26 cellular contexts compared by ENCODE assay signal in genomic region chr22:44373234-44373633, GRCh38.
DNase-seq lines count a peak whose midpoint lies in the region; ATAC-seq and TF ChIP-seq lines count a peak whose summit lies in the region.
"Had no signal": no experiment of that assay in that cellular context is flagged by ENCODE, and none has a peak within 500 bp of the region (broad histone marks: within the 10 kb centered on the region; RNA-seq: fewer than 3 reads in every experiment).

No MANE protein-coding gene starts in this region.

- H3K4me1 ChIP-seq in neuronal stem cell (ENCODE audit: control insufficient read depth in 2 of 2, insufficient read depth in 1 of 2, low read depth in 1 of 2, low read length in 2 of 2) = no peaks in the 10 kb centered on the region
- H3K4me1 ChIP-seq in aorta (ENCODE audit: control insufficient read depth in 1 of 2, insufficient read depth in 2 of 2, low read length in 2 of 2) = no peaks in the 10 kb centered on the region
- H3K4me1 ChIP-seq: A549; BLaER1 treated with 17β-estradiol and CSF1 and Interleukin-3, amounts not matched to agents 10 nM and 100 nM had no signal

- H4K91ac ChIP-seq in neuronal stem cell (ENCODE audit: low read depth, low read length, poor library complexity) = no peak overlapping the region

- H2AK5ac ChIP-seq in neuronal stem cell (ENCODE audit: low read depth, low read length) = no peak overlapping the region

- H2AFZ ChIP-seq in neuronal stem cell (ENCODE audit: low read length) = no peak overlapping the region
- H2AFZ ChIP-seq: GM23338 had no signal

- no CpG with 5 or more reads among the region's 3 CpGs for WGBS in neuronal stem cell (ENCODE audit: extremely low coverage in 2 of 2, insufficient read length in 2 of 2, insufficient replicate concordance in 1 of 2), 2 donors
- WGBS in aorta, 2 donors = 76 to 85% methylated on average over 3 of the region's 3 CpGs

- ATAC-seq in left ventricle myocardium superior (no peak), Right ventricle myocardium inferior (no peak), aorta (ENCODE audit: low FRiP score) (no peak)
- ATAC-seq: A549, GM23338, K562 had no signal

- H3K36me3 ChIP-seq in neuronal stem cell (replicated peaks in 1 of 2; ENCODE audit: control insufficient read depth in 2 of 2, insufficient read depth in 2 of 2, low read length in 2 of 2) (no peaks in the 10 kb centered on the region), aorta (ENCODE audit: control insufficient read depth in 1 of 2, insufficient read depth in 2 of 2, low read length in 1 of 2) (no peaks in the 10 kb centered on the region)
- H3K36me3 ChIP-seq: BLaER1 treated with 17β-estradiol and CSF1 and Interleukin-3, amounts not matched to agents 10 nM and 100 nM had no signal

- TF ChIP-seq CTCF in coronary artery (IDR thresholded peaks at IDR 0.05) = no peak

- H3K18ac ChIP-seq in neuronal stem cell (ENCODE audit: low read length) = no peak overlapping the region

- H3K9ac ChIP-seq in neuronal stem cell (ENCODE audit: low read depth, low read length, poor library complexity) = peak overlapping the region; percentile 51
- H3K9ac ChIP-seq: BLaER1 treated with 17β-estradiol and CSF1 and Interleukin-3, amounts not matched to agents 10 nM and 100 nM had no signal

- H3K4me2 ChIP-seq in neuronal stem cell (ENCODE audit: insufficient read depth, low read length, poor library complexity, severe bottlenecking) = no peak overlapping the region
- H3K4me2 ChIP-seq: A549; BLaER1 treated with 17β-estradiol and CSF1 and Interleukin-3, amounts not matched to agents 10 nM and 100 nM; GM23338 had no signal

- no peak overlapping the region for H3K23ac ChIP-seq in neuronal stem cell (ENCODE audit: low read depth, low read length, poor library complexity)

- no peak overlapping the region for H3K14ac ChIP-seq in neuronal stem cell (ENCODE audit: low read length)

- H3K27me3 ChIP-seq in neuronal stem cell (ENCODE audit: control insufficient read depth in 3 of 3, insufficient read depth in 3 of 3, low read depth in 1 of 3, low read length in 3 of 3) (no peaks in the 10 kb centered on the region), aorta (ENCODE audit: control insufficient read depth in 1 of 2, insufficient read depth in 2 of 2, low read length in 1 of 2) (no peaks in the 10 kb centered on the region)
- H3K27me3 ChIP-seq: BLaER1 treated with 17β-estradiol and CSF1 and Interleukin-3, amounts not matched to agents 10 nM and 100 nM had no signal

- intact Hi-C loops in left ventricle myocardium superior (cut with micrococcal nuclease) = no loop called here
- intact Hi-C loops in Right ventricle myocardium inferior (cut with DNase I) = no loop called here
- intact Hi-C loops in aorta (cut with DNase I) = no loop called here

- peaks cover under 1 to 4% of the 10 kb centered on the region in 2 donors for H3K9me3 ChIP-seq in neuronal stem cell (replicated peaks in 1 of 2; ENCODE audit: control insufficient read depth in 2 of 2, insufficient read depth in 1 of 2, low read depth in 1 of 2, low read length in 2 of 2)
- peaks cover 4% of the 10 kb centered on the region for H3K9me3 ChIP-seq in aorta (ENCODE audit: control insufficient read depth, low read length)

- no peak overlapping the region for H2BK15ac ChIP-seq in neuronal stem cell (ENCODE audit: low read length)

- no peaks in the 10 kb centered on the region for H3K79me1 ChIP-seq in neuronal stem cell (ENCODE audit: low read depth, low read length)

- DNase-seq in left ventricle myocardium superior (peak; percentile 15), Right ventricle myocardium inferior (ENCODE audit: missing footprints) (no peak), coronary artery (ENCODE audit: low spot score) (peak; percentile 54), neuronal stem cell (ENCODE audit: low spot score) (no peak), aorta (peak; percentile 4 to 21), NCI-H1417 (lab: John Stamatoyannopoulos, UW) (no peak)
- no peak for DNase-seq in stimulated activated CD4-positive, alpha-beta T cell treated with anti-CD3 and anti-CD28 coated beads, Interleukin-2, amount 100 ng/mL, for 24 hours
- DNase-seq: AML-193; CD4-positive, alpha-beta memory T cell; COR-L47; DMS79 treated with DMSO at 0.1 percent for 48 hours; GF-D8; H9; Kasumi-1; NCI-H1105; NCI-H2029; NCI-H446; NCI-H524 treated with DMSO at 0.1 percent for 48 hours; NCI-H774; RPMI8226; SIG-M5 had no signal

- H2BK5ac ChIP-seq in neuronal stem cell (ENCODE audit: low read length) = no peak overlapping the region

- H3K4me3 ChIP-seq in coronary artery (no peak overlapping the region), neuronal stem cell (ENCODE audit: low read length in 2 of 2) (no peak overlapping the region), aorta (ENCODE audit: low read length in 2 of 2) (no peak overlapping the region)
- H3K4me3 ChIP-seq: A549; BLaER1 treated with 17β-estradiol and CSF1 and Interleukin-3, amounts not matched to agents 10 nM and 100 nM; GM23338; K562; SK-N-MC had no signal

- H4K8ac ChIP-seq in neuronal stem cell (ENCODE audit: low read depth, low read length) = no peak overlapping the region

- no peak overlapping the region for H2BK12ac ChIP-seq in neuronal stem cell (ENCODE audit: low read length)

- H3K4ac ChIP-seq in neuronal stem cell (ENCODE audit: low read length) = no peak overlapping the region

- H2BK120ac ChIP-seq in neuronal stem cell (ENCODE audit: low read depth, low read length) = no peak overlapping the region

- H3K27ac ChIP-seq in coronary artery (no peak overlapping the region), neuronal stem cell (replicated peaks; ENCODE audit: low read length) (no peak overlapping the region), aorta (ENCODE audit: low read depth in 1 of 2, low read length in 2 of 2) (no peak overlapping the region)
- H3K27ac ChIP-seq: A549; BLaER1 treated with 17β-estradiol and CSF1 and Interleukin-3, amounts not matched to agents 10 nM and 100 nM; SK-N-MC had no signal

Comparison
In these comparisons a context has a peak if more than half of its experiments do, and no peak if none do; other contexts are left out.
1. DNase-seq: peak in left ventricle myocardium superior (single experiment), coronary artery (single experiment) and aorta (2 of 2); none in Right ventricle myocardium inferior (single experiment), neuronal stem cell (single experiment), NCI-H1417 (0 of 3) and stimulated activated CD4-positive, alpha-beta T cell treated with anti-CD3 and anti-CD28 coated beads, Interleukin-2, amount 100 ng/mL, for 24 hours (0 of 2).